ENCODE assay signal across 12 cellular contexts in the genomic region with DNA sequence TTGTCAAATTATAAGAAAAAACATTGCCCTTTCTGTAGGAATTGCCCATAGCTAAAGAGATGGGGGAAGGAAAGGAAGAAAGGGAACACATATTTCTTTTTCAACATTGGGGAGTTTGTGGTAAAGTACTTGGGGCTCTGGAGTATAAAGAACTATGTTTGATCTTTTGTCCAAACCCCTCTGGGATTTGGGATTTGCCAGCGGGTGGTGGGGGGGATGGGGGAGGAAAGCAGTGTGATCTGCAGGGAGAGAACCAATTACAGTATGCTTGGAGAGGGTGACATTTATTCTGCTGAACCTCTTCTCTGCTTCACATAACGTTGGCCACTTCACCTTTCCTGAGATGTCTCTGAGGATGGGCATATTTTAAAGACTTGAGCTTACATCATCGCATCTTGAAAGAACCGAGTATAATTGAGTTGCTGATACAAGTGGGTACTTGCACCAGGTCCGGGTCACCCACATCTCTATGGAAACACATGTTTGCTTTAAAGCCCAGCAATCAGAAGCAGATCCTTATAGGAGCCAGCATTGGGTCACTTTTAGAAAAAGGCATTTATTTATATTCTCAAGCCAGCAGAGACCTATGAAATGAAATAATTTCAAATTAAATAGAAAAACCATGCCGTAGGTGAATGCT.
DNase-seq lines count a peak whose midpoint lies in the region; ATAC-seq and TF ChIP-seq lines count a peak whose summit lies in the region.
"Had no signal": no experiment of that assay in that cellular context is flagged by ENCODE, and none has a peak within 500 bp of the region (broad histone marks: within the 10 kb centered on the region; RNA-seq: fewer than 3 reads in every experiment).

No MANE protein-coding gene starts in this region.

- no peak for DNase-seq in activated naive CD8-positive, alpha-beta T cell treated with anti-CD3 and anti-CD28 coated beads, Interleukin-2, amount 10 ng/mL, durations not matched to agents 7 days and 5 days
- DNase-seq in activated naive CD8-positive, alpha-beta T cell treated with anti-CD3 and anti-CD28 coated beads for 36 hours: no peak
- DNase-seq in memory B cell (ENCODE audit: low spot score in 2 of 2) (no peak), vagina (ENCODE audit: extremely low spot score in 2 of 2) (no peak), NCI-H226 (no peak)
- DNase-seq in activated naive CD4-positive, alpha-beta T cell (lab: John Stamatoyannopoulos, UW): no peak
- no peak for DNase-seq in activated T-cell treated with anti-CD3 and anti-CD28 coated beads, Interleukin-2, amount 50 U/mL, for 1 hour
- DNase-seq: naive thymus-derived CD4-positive, alpha-beta T cell; NCI-H524 treated with DMSO at 0.1 percent for 48 hours had no signal

- peaks cover 10% of the 10 kb centered on the region for H3K36me3 Mint-ChIP-seq in activated naive CD8-positive, alpha-beta T cell treated with anti-CD3 and anti-CD28 coated beads, Interleukin-2, amount 10 ng/mL, durations not matched to agents 7 days and 5 days
- no peaks in the 10 kb centered on the region for H3K36me3 Mint-ChIP-seq in activated naive CD8-positive, alpha-beta T cell treated with anti-CD3 and anti-CD28 coated beads for 36 hours
- H3K36me3 Mint-ChIP-seq in brain: no peaks in the 10 kb centered on the region
- H3K36me3 Mint-ChIP-seq in memory B cell: no peaks in the 10 kb centered on the region

- no peaks in the 10 kb centered on the region for H3K36me3 ChIP-seq in vagina
- H3K36me3 ChIP-seq: BLaER1 had no signal

- intact Hi-C loops in vagina (cut with DNase I): no loop called here

- TF ChIP-seq CTCF in brain (conservative IDR thresholded peaks at IDR 0.05) (no peak), vagina (IDR thresholded peaks at IDR 0.05) (no peak)

- no peak for TF ChIP-seq POLR2A in vagina (IDR thresholded peaks at IDR 0.05)

- no peaks in the 10 kb centered on the region for H3K27me3 Mint-ChIP-seq in activated naive CD8-positive, alpha-beta T cell treated with anti-CD3 and anti-CD28 coated beads, Interleukin-2, amount 10 ng/mL, durations not matched to agents 7 days and 5 days
- H3K27me3 Mint-ChIP-seq in activated naive CD8-positive, alpha-beta T cell treated with anti-CD3 and anti-CD28 coated beads for 36 hours: no peaks in the 10 kb centered on the region
- H3K27me3 Mint-ChIP-seq in brain (no peaks in the 10 kb centered on the region), memory B cell (no peaks in the 10 kb centered on the region)
- H3K27me3 Mint-ChIP-seq: activated naive CD8-positive, alpha-beta T cell; naive thymus-derived CD4-positive, alpha-beta T cell had no signal

- H3K4me3 ChIP-seq in vagina: no peak overlapping the region
- H3K4me3 ChIP-seq: BLaER1 had no signal

- H3K27ac Mint-ChIP-seq in activated naive CD8-positive, alpha-beta T cell treated with anti-CD3 and anti-CD28 coated beads, Interleukin-2, amount 10 ng/mL, durations not matched to agents 7 days and 5 days: peak overlapping the region; percentile 7
- no peak overlapping the region for H3K27ac Mint-ChIP-seq in activated naive CD8-positive, alpha-beta T cell treated with anti-CD3 and anti-CD28 coated beads for 36 hours
- H3K27ac Mint-ChIP-seq in brain: peak overlapping the region in 4 of 5 experiments; percentile 79 to 95 (median 88)
- no peak overlapping the region for H3K27ac Mint-ChIP-seq in memory B cell

- no peaks in the 10 kb centered on the region for H3K27me3 ChIP-seq in vagina
- H3K27me3 ChIP-seq: BLaER1 had no signal

- no peak overlapping the region for H3K4me3 Mint-ChIP-seq in activated naive CD8-positive, alpha-beta T cell treated with anti-CD3 and anti-CD28 coated beads, Interleukin-2, amount 10 ng/mL, durations not matched to agents 7 days and 5 days
- no peak overlapping the region for H3K4me3 Mint-ChIP-seq in activated naive CD8-positive, alpha-beta T cell treated with anti-CD3 and anti-CD28 coated beads for 36 hours
- H3K4me3 Mint-ChIP-seq in brain: peak overlapping the region; percentile 58 to 76 (median 74)
- H3K4me3 Mint-ChIP-seq in memory B cell: peak overlapping the region; percentile 29
- H3K4me3 Mint-ChIP-seq: activated naive CD8-positive, alpha-beta T cell had no signal

- POLR2A ChIA-PET in activated naive CD8-positive, alpha-beta T cell treated with anti-CD3 and anti-CD28 coated beads, Interleukin-2, amount 10 ng/mL, durations not matched to agents 7 days and 5 days (lab: Charles Lee): interaction anchor here (1.1 kb wide), 1 partner anchor 509 kb away, joined by 3 read pairs; a partner anchor contains a TSS

- no peaks in the 10 kb centered on the region for H3K9me3 ChIP-seq in vagina
- H3K9me3 ChIP-seq: BLaER1 had no signal

- H3K9me3 Mint-ChIP-seq in activated naive CD8-positive, alpha-beta T cell treated with anti-CD3 and anti-CD28 coated beads, Interleukin-2, amount 10 ng/mL, durations not matched to agents 7 days and 5 days: no peaks in the 10 kb centered on the region
- no peaks in the 10 kb centered on the region for H3K9me3 Mint-ChIP-seq in activated naive CD8-positive, alpha-beta T cell treated with anti-CD3 and anti-CD28 coated beads for 36 hours
- no peaks in the 10 kb centered on the region for H3K9me3 Mint-ChIP-seq in brain
- no peaks in the 10 kb centered on the region for H3K9me3 Mint-ChIP-seq in memory B cell
- H3K9me3 Mint-ChIP-seq: naive thymus-derived CD4-positive, alpha-beta T cell had no signal

- H3K27ac ChIP-seq in vagina: peak overlapping the region; percentile 80
- H3K27ac ChIP-seq: BLaER1 had no signal

- peaks cover 70% of the 10 kb centered on the region for H3K4me1 Mint-ChIP-seq in activated naive CD8-positive, alpha-beta T cell treated with anti-CD3 and anti-CD28 coated beads, Interleukin-2, amount 10 ng/mL, durations not matched to agents 7 days and 5 days
- peaks cover 53% of the 10 kb centered on the region for H3K4me1 Mint-ChIP-seq in activated naive CD8-positive, alpha-beta T cell treated with anti-CD3 and anti-CD28 coated beads for 36 hours
- peaks cover 92% of the 10 kb centered on the region for H3K4me1 Mint-ChIP-seq in brain
- H3K4me1 Mint-ChIP-seq in memory B cell: peaks cover 6% of the 10 kb centered on the region

- H3K4me1 ChIP-seq in vagina: peaks cover 71% of the 10 kb centered on the region

- no peak for ATAC-seq in activated naive CD8-positive, alpha-beta T cell treated with anti-CD3 and anti-CD28 coated beads, Interleukin-2, amount 10 ng/mL, durations not matched to agents 7 days and 5 days (ENCODE audit: low read depth)
- no peak for ATAC-seq in memory B cell (ENCODE audit: low read depth)
- ATAC-seq: naive thymus-derived CD4-positive, alpha-beta T cell had no signal

Comparison
In these comparisons a context has a peak if more than half of its experiments do, and no peak if none do; other contexts are left out.
1. H3K27ac Mint-ChIP-seq: peak in activated naive CD8-positive, alpha-beta T cell treated with anti-CD3 and anti-CD28 coated beads, Interleukin-2, amount 10 ng/mL, durations not matched to agents 7 days and 5 days (single experiment) and brain (4 of 5); none in activated naive CD8-positive, alpha-beta T cell treated with anti-CD3 and anti-CD28 coated beads for 36 hours (single experiment) and memory B cell (single experiment).
2. H3K4me3 Mint-ChIP-seq: peak in brain (5 of 5) and memory B cell (single experiment); none in activated naive CD8-positive, alpha-beta T cell treated with anti-CD3 and anti-CD28 coated beads, Interleukin-2, amount 10 ng/mL, durations not matched to agents 7 days and 5 days (single experiment) and activated naive CD8-positive, alpha-beta T cell treated with anti-CD3 and anti-CD28 coated beads for 36 hours (single experiment).